In genomic region chr12:58521796-58522195, GRCh38 we compare ENCODE assay signal across 31 cellular contexts.
"Had no signal": no experiment of that assay in that cellular context is flagged by ENCODE, and none has a peak within 500 bp of the region (broad histone marks: within the 10 kb centered on the region; RNA-seq: fewer than 3 reads in every experiment).

No MANE protein-coding gene starts in this region.

- H3K36me3 ChIP-seq: breast epithelium, Peyer's patch, SJCRH30 had no signal

- H3K4me2 ChIP-seq: SK-N-SH had no signal

- H3K9ac ChIP-seq: SK-N-SH had no signal

- H3K36me3 Mint-ChIP-seq: activated CD8-positive, alpha-beta memory T cell treated with anti-CD3 and anti-CD28 coated beads, Interleukin-2, amount 10 ng/mL, durations not matched to agents 7 days and 5 days; activated naive CD4-positive, alpha-beta T cell treated with anti-CD3 and anti-CD28 coated beads, Interleukin-2, amount 50 U/mL, for 24 hours had no signal

- ATAC-seq: activated CD8-positive, alpha-beta memory T cell treated with anti-CD3 and anti-CD28 coated beads, Interleukin-2, amount 10 ng/mL, durations not matched to agents 7 days and 5 days had no signal

- H3K4me1 ChIP-seq: breast epithelium, Peyer's patch, SJCRH30 had no signal

- H3K27me3 Mint-ChIP-seq: activated B cell treated with CpG ODN at 0.5 μM for 24 hours; activated CD4-positive, alpha-beta T cell treated with anti-CD3 and anti-CD28 coated beads, Interleukin-2, amount 10 ng/mL, durations not matched to agents 24 days and 14 days; activated CD8-positive, alpha-beta memory T cell treated with anti-CD3 and anti-CD28 coated beads, Interleukin-2, amount 10 ng/mL, durations not matched to agents 7 days and 5 days; activated naive CD4-positive, alpha-beta T cell treated with anti-CD3 and anti-CD28 coated beads, Interleukin-2, amount 50 U/mL, for 24 hours; activated T-cell treated with anti-CD3 and anti-CD28 coated beads, Interleukin-2, amount 50 U/mL, for 24 hours had no signal

- DNase-seq: activated B cell treated with CpG ODN at 0.5 μM for 24 hours; activated CD4-positive, alpha-beta T cell treated with anti-CD3 and anti-CD28 coated beads for 1 hour; activated CD4-positive, alpha-beta T cell treated with anti-CD3 and anti-CD28 coated beads, Interleukin-2, amount 10 ng/mL, durations not matched to agents 24 days and 14 days; activated CD4-positive, alpha-beta T cell treated with anti-CD3 and anti-CD28 coated beads, Interleukin-2, amount 50 U/mL, for 48 hours; activated CD8-positive, alpha-beta memory T cell treated with anti-CD3 and anti-CD28 coated beads, Interleukin-2, amount 10 ng/mL, durations not matched to agents 7 days and 5 days; activated effector memory CD4-positive, alpha-beta T cell treated with Interleukin-2 at 50 U/mL for 16 hours; activated naive CD4-positive, alpha-beta T cell; activated T-cell treated with anti-CD3 and anti-CD28 coated beads, Interleukin-2, amount 50 U/mL, for 24 hours; aorta; caudate nucleus; MV-4-11; NCI-H1092 treated with DMSO at 0.1 percent for 48 hours; NCI-H1417 treated with DMSO at 0.1 percent for 48 hours; NCI-H1694; NCI-H2029; NCI-H2107; NCI-H2171 treated with DMSO at 0.1 percent for 48 hours; NCI-H345; NCI-H510A; NCI-H526 treated with DMSO at 0.1 percent for 48 hours; NK-92 treated with Interleukin-12 subunit alpha and Interleukin-12 subunit beta, amount 100 ng/mL, for 24 hours; OCI-M1; Peyer's patch; Right ventricle myocardium superior; SJCRH30; SK-N-SH had no signal

- H3K27ac Mint-ChIP-seq: activated B cell treated with CpG ODN at 0.5 μM for 24 hours; activated CD4-positive, alpha-beta T cell treated with anti-CD3 and anti-CD28 coated beads, Interleukin-2, amount 10 ng/mL, durations not matched to agents 24 days and 14 days; activated CD8-positive, alpha-beta memory T cell treated with anti-CD3 and anti-CD28 coated beads, Interleukin-2, amount 10 ng/mL, durations not matched to agents 7 days and 5 days; activated naive CD4-positive, alpha-beta T cell treated with anti-CD3 and anti-CD28 coated beads, Interleukin-2, amount 50 U/mL, for 24 hours; activated T-cell treated with anti-CD3 and anti-CD28 coated beads, Interleukin-2, amount 50 U/mL, for 24 hours; activated T-helper 1 cell treated with anti-CD3 and anti-CD28 coated beads, Interleukin-12 subunit alpha, Interleukin-12 subunit beta, Interleukin-2, Interleukin-4 antibody, amounts not matched to agents 30 ng/mL and 10 ng/mL and 1 ng/mL, durations not matched to agents 14 hours and 24 hours and 36 hours; T-helper 1 cell treated with Interleukin-12 subunit alpha and Interleukin-12 subunit beta and Interleukin-4 antibody, amounts not matched to agents 30 μg/mL and 1 μg/mL, for 36 hours had no signal

- H3K4me3 ChIP-seq: breast epithelium, Peyer's patch, SJCRH30 had no signal

- H3K4me3 Mint-ChIP-seq: activated B cell treated with CpG ODN at 0.5 μM for 24 hours; activated CD4-positive, alpha-beta T cell treated with anti-CD3 and anti-CD28 coated beads, Interleukin-2, amount 10 ng/mL, durations not matched to agents 24 days and 14 days; activated CD8-positive, alpha-beta memory T cell treated with anti-CD3 and anti-CD28 coated beads, Interleukin-2, amount 10 ng/mL, durations not matched to agents 7 days and 5 days; activated naive CD4-positive, alpha-beta T cell treated with anti-CD3 and anti-CD28 coated beads, Interleukin-2, amount 50 U/mL, for 24 hours; activated T-cell treated with anti-CD3 and anti-CD28 coated beads, Interleukin-2, amount 50 U/mL, for 24 hours; activated T-helper 1 cell treated with anti-CD3 and anti-CD28 coated beads, Interleukin-12 subunit alpha, Interleukin-12 subunit beta, Interleukin-2, Interleukin-4 antibody, amounts not matched to agents 30 ng/mL and 10 ng/mL and 1 ng/mL, durations not matched to agents 14 hours and 24 hours and 36 hours; T-helper 1 cell treated with Interleukin-12 subunit alpha and Interleukin-12 subunit beta and Interleukin-4 antibody, amounts not matched to agents 30 μg/mL and 1 μg/mL, for 36 hours had no signal

- H3K4me1 Mint-ChIP-seq: activated B cell treated with CpG ODN at 0.5 μM for 24 hours; activated CD4-positive, alpha-beta T cell treated with anti-CD3 and anti-CD28 coated beads, Interleukin-2, amount 10 ng/mL, durations not matched to agents 24 days and 14 days; activated CD8-positive, alpha-beta memory T cell treated with anti-CD3 and anti-CD28 coated beads, Interleukin-2, amount 10 ng/mL, durations not matched to agents 7 days and 5 days; activated naive CD4-positive, alpha-beta T cell treated with anti-CD3 and anti-CD28 coated beads, Interleukin-2, amount 50 U/mL, for 24 hours had no signal

- H3K27ac ChIP-seq: breast epithelium, Peyer's patch, RWPE1, SJCRH30 had no signal

- H3K27me3 ChIP-seq: breast epithelium, Peyer's patch, SJCRH30 had no signal

- H3K9me3 ChIP-seq: SK-N-SH had no signal
